Comparison of ENCODE assay signal across 8 cellular contexts in genomic region chr17:7486181-7486580, GRCh38. TPM values are rescaled to one million over a fixed set of nuclear protein-coding genes. Genes with fewer than 3 reads are reported as not detected.
A peak's percentile ranks its signal among the peaks of the same experiment; 100 is the strongest.
DNase-seq lines count a peak whose midpoint lies in the region; ATAC-seq, FAIRE-seq and TF ChIP-seq lines count a peak whose summit lies in the region.

No MANE protein-coding gene starts in this region.

- H3K27ac ChIP-seq in SU-DHL-6 (ENCODE audit: low read depth, low read length) = peak overlapping the region; percentile 30

- H2AFZ ChIP-seq in SU-DHL-6 (ENCODE audit: low read depth, low read length, severe bottlenecking) = no peak overlapping the region

- peak overlapping the region; percentile 66 for H3K4me3 ChIP-seq in SU-DHL-6 (ENCODE audit: insufficient read depth, low read length, poor library complexity, severe bottlenecking)
- peak overlapping the region; percentile 72 for H3K4me3 ChIP-seq in fibroblast of mammary gland (ENCODE audit: control insufficient read depth, low read depth, low read length)
- peak overlapping the region; percentile 84 for H3K4me3 ChIP-seq in skeletal muscle satellite cell (ENCODE audit: low read length)

- H3F3A ChIP-seq in SU-DHL-6 (ENCODE audit: insufficient read depth) = peaks cover 11% of the 10 kb centered on the region; the same call in 1 of the 2 replicates

- H3K36me3 ChIP-seq in SU-DHL-6 (ENCODE audit: low read length) = no peaks in the 10 kb centered on the region
- H3K36me3 ChIP-seq in skeletal muscle satellite cell (ENCODE audit: insufficient read depth, low read length) = peaks cover 16% of the 10 kb centered on the region

- H3K27me3 ChIP-seq in SU-DHL-6 (ENCODE audit: low read length) (no peaks in the 10 kb centered on the region), skeletal muscle satellite cell (ENCODE audit: control insufficient read depth, insufficient read depth, low read length) (no peaks in the 10 kb centered on the region)

- no peaks in the 10 kb centered on the region for H3K9me3 ChIP-seq in SU-DHL-6 (ENCODE audit: insufficient read depth, low read length)
- no peaks in the 10 kb centered on the region for H3K9me3 ChIP-seq in skeletal muscle satellite cell (replicated peaks; ENCODE audit: low read length)

- no peaks in the 10 kb centered on the region for H4K20me1 ChIP-seq in SU-DHL-6 (ENCODE audit: low read depth, low read length)

- no peaks in the 10 kb centered on the region for H3K9me2 ChIP-seq in SU-DHL-6 (replicated peaks; ENCODE audit: insufficient read depth, low read length)

- no peak for TF ChIP-seq POLR2A in GM12891 (IDR thresholded peaks at IDR 0.05; ENCODE audit: low read depth, low read length)

- TF ChIP-seq CTCF in SU-DHL-6 (IDR thresholded peaks at IDR 0.05; ENCODE audit: insufficient read depth, low read length, poor library complexity, severe bottlenecking) (no peak), fibroblast of mammary gland (conservative IDR thresholded peaks at IDR 0.05; ENCODE audit: control insufficient read depth, insufficient read depth, low read depth, low read length) (no peak)

- DNase-seq in GM12891 (ENCODE audit: insufficient read length, low spot score) (no peak), fibroblast of mammary gland (ENCODE audit: low read depth) (peak; percentile 81), epidermal melanocyte (ENCODE audit: insufficient read length, low spot score) (no peak)
- DNase-seq in stimulated activated CD4-positive, alpha-beta T cell treated with anti-CD3 and anti-CD28 coated beads, Interleukin-4, amount 100 ng/mL, for 4 hours = no peak

- FAIRE-seq in GM12891 (lab: Jason Lieb, UNC) = peak; percentile 33

- H3K9ac ChIP-seq in SU-DHL-6 (ENCODE audit: low read length) (peak overlapping the region; percentile 81), skeletal muscle satellite cell (ENCODE audit: low read depth, low read length) (peak overlapping the region; percentile 49)

- ATAC-seq in GM21367 (IDR thresholded peaks at IDR 0.05; ENCODE audit: unreplicated experiment) (no peak), HG03097 (IDR thresholded peaks at IDR 0.05; ENCODE audit: low FRiP score, unreplicated experiment) (no peak)

- H3K4me2 ChIP-seq in SU-DHL-6 (ENCODE audit: low read depth, low read length, poor library complexity, severe bottlenecking) (peak overlapping the region; percentile 73), skeletal muscle satellite cell (ENCODE audit: low read length) (peak overlapping the region; percentile 99)

- peaks cover 40% of the 10 kb centered on the region for H3K4me1 ChIP-seq in skeletal muscle satellite cell (ENCODE audit: control insufficient read depth, insufficient read depth, low read length)

- H3K79me2 ChIP-seq in SU-DHL-6 (ENCODE audit: insufficient read depth, low read length) = peaks cover 59% of the 10 kb centered on the region

TF ChIP-seq in GM12891, 5 proteins besides CTCF, POLR2A, EP300 and RAD21:
- TF ChIP-seq TAF1 (IDR thresholded peaks at IDR 0.05; ENCODE audit: low read depth, low read length) = no peak
- no peak for TF ChIP-seq POLR2AphosphoS5 (IDR thresholded peaks at IDR 0.05; ENCODE audit: low read depth, low read length)
- TF ChIP-seq SPI1 (IDR thresholded peaks at IDR 0.05; ENCODE audit: low read depth, low read length) = no peak
- TF ChIP-seq POU2F2 (IDR thresholded peaks at IDR 0.05; ENCODE audit: low read depth, low read length) = no peak
- no peak for TF ChIP-seq PAX5 (IDR thresholded peaks at IDR 0.05; ENCODE audit: insufficient read depth, low read length, severe bottlenecking)

RNA-seq across cellular contexts. Expression of gene POLR2A, which starts 2.0 kb away (rescaled TPM):
- 59.8 TPM for polyA plus RNA-seq in GM12891 (2012; ENCODE audit: low read depth, missing spikeins)
- 81.4 and 83.4 TPM in 2 replicates for total RNA-seq in skeletal muscle satellite cell (2012; rRNA removed)

RNA-seq across cellular contexts. Expression of gene SLC35G6, which starts 4.9 kb away (rescaled TPM):
- polyA plus RNA-seq in GM12891 (2012; ENCODE audit: low read depth, missing spikeins) = 0.08 TPM
- total RNA-seq in skeletal muscle satellite cell (2012; rRNA removed) = not detected in 2 replicates

RNA-seq across cellular contexts. Expression of gene ZBTB4, which starts 6.8 kb away (rescaled TPM):
- polyA plus RNA-seq in GM12891 (2012; ENCODE audit: low read depth, missing spikeins) = 12.0 TPM
- total RNA-seq in skeletal muscle satellite cell (2012; rRNA removed) = 14.4 and 15.9 TPM in 2 replicates

RNA-seq across cellular contexts. Expression of gene CHRNB1, which starts 41.3 kb away (rescaled TPM):
- polyA plus RNA-seq in GM12891 (2012; ENCODE audit: low read depth, missing spikeins) = 8.2 TPM
- total RNA-seq in skeletal muscle satellite cell (2012; rRNA removed) = 2.3 and 7.2 TPM in 2 replicates

RNA-seq across cellular contexts. Expression of gene FGF11, which starts 46.9 kb away (rescaled TPM):
- 31.0 TPM for polyA plus RNA-seq in GM12891 (2012; ENCODE audit: low read depth, missing spikeins)
- total RNA-seq in skeletal muscle satellite cell (2012; rRNA removed) = 0.25 and 2.4 TPM in 2 replicates
